18 cellular contexts compared by ENCODE assay signal in the genomic region with DNA sequence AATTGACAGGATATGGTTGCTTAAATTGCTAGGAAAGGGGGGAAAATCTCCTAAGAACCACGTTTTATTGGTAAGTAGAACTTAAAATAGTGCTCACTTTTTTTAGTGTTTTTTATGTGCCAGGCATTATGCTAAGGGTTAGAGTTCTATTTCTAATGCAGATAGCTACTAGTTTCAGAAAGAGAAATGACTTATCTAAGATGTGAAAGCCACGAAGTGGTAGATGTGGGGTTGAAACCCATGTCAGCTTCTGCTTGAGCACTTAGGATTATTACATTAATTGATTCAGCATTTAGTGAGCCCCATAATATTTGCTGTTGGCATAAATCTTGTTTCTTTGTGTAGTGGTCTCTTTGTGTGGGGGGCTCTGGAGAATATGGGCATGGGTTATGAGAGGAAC. TPM values are rescaled to one million over a fixed set of nuclear protein-coding genes. Genes with fewer than 3 reads are reported as not detected.
DNase-seq lines count a peak whose midpoint lies in the region; ATAC-seq and TF ChIP-seq lines count a peak whose summit lies in the region.
"Had no signal": no experiment of that assay in that cellular context is flagged by ENCODE, and none has a peak within 500 bp of the region (broad histone marks: within the 10 kb centered on the region; RNA-seq: fewer than 3 reads in every experiment).

No MANE protein-coding gene starts in this region.

- H3K9me3 ChIP-seq in A673 (ENCODE audit: low read depth, low read length, poor library complexity, severe bottlenecking) (no peaks in the 10 kb centered on the region), HUES6 (ENCODE audit: control insufficient read depth, insufficient read depth, low read depth, low read length) (no peaks in the 10 kb centered on the region), ectodermal cell (ENCODE audit: control insufficient read depth, low read length) (no peaks in the 10 kb centered on the region)
- H3K9me3 ChIP-seq: A549, Peyer's patch had no signal

- ATAC-seq in HG02852 (IDR thresholded peaks at IDR 0.05; ENCODE audit: unreplicated experiment) (no peak), GM19395 (IDR thresholded peaks at IDR 0.05; ENCODE audit: unreplicated experiment) (no peak)
- ATAC-seq: A549, Right ventricle myocardium inferior had no signal

- POLR2A ChIA-PET in A673 (lab: Charles Lee; ENCODE audit: low non-redundant PET), result no interaction called here

- H3K9ac ChIP-seq in HUES6 (ENCODE audit: low read length), result no peak overlapping the region

- H3K27me3 Mint-ChIP-seq in nephron (ENCODE audit: low read depth), result peaks cover 4% of the 10 kb centered on the region

- H3K9me3 Mint-ChIP-seq in nephron, result no peaks in the 10 kb centered on the region

- H3K27me3 ChIP-seq in A673 (replicated peaks; ENCODE audit: insufficient read depth, low read depth, low read length, poor library complexity), result no peaks in the 10 kb centered on the region
- no peaks in the 10 kb centered on the region for H3K27me3 ChIP-seq in HUES6 (ENCODE audit: control insufficient read depth, insufficient read depth, low read length)
- no peaks in the 10 kb centered on the region for H3K27me3 ChIP-seq in ectodermal cell (ENCODE audit: control insufficient read depth, insufficient read depth, low read length, poor library complexity, severe bottlenecking)
- H3K27me3 ChIP-seq: Peyer's patch had no signal

- H3K36me3 ChIP-seq in A673 (ENCODE audit: insufficient read depth, low read length, poor library complexity, severe bottlenecking), result no peaks in the 10 kb centered on the region
- H3K36me3 ChIP-seq in HUES6 (ENCODE audit: control insufficient read depth, insufficient read depth, low read length), result no peaks in the 10 kb centered on the region; the same call in 1 of the 2 replicates
- no peaks in the 10 kb centered on the region for H3K36me3 ChIP-seq in ectodermal cell (ENCODE audit: control insufficient read depth, insufficient read depth, low read length)
- H3K36me3 ChIP-seq: Peyer's patch had no signal

- no peak for DNase-seq in A673 (ENCODE audit: low spot score)
- no peak for DNase-seq in globus pallidus (ENCODE audit: low spot score)
- DNase-seq: DND-41, GF-D8, IMR-90, Karpas-422, MM.1S, NCI-H1092 treated with DMSO at 0.1 percent for 48 hours, NCI-H2081 treated with DMSO at 0.1 percent for 48 hours, NCI-H524, Peyer's patch had no signal

- TF ChIP-seq CTCF in A673 (conservative IDR thresholded peaks at IDR 0.05; ENCODE audit: low read depth, low read length), result no peak
- TF ChIP-seq CTCF in nephron (IDR thresholded peaks at IDR 0.05; ENCODE audit: unreplicated experiment in 3 of 3), result no peak

- H3K4me3 Mint-ChIP-seq in nephron, result no peak overlapping the region

- WGBS in ectodermal cell, 2 experiments, result 18 to 29% methylated on average over 2 of the region's 2 CpGs

- peaks cover 71% of the 10 kb centered on the region for H3K4me1 ChIP-seq in A673 (ENCODE audit: insufficient read depth, low read length, poor library complexity, severe bottlenecking)
- peaks cover 80% of the 10 kb centered on the region for H3K4me1 ChIP-seq in HUES6 (ENCODE audit: control insufficient read depth, insufficient read depth, low read length)
- H3K4me1 ChIP-seq in ectodermal cell (ENCODE audit: control insufficient read depth, insufficient read depth, low read length), result peaks cover 64% of the 10 kb centered on the region

- H3K4me3 ChIP-seq in A673 (ENCODE audit: low read depth, low read length, poor library complexity, severe bottlenecking) (no peak overlapping the region), HUES6 (ENCODE audit: low read depth, low read length) (peak overlapping the region; percentile 24; the same call in 1 of the 2 replicates), ectodermal cell (ENCODE audit: insufficient read depth, low read depth, low read length) (peak overlapping the region; percentile 16)
- H3K4me3 ChIP-seq: A549, Peyer's patch had no signal

- H3K4me1 Mint-ChIP-seq in nephron, result peaks cover 63% of the 10 kb centered on the region

- BruUV-seq in A673 (replicated peaks; lab: Mats Ljungman, UMichigan), result no TSS peak

- CTCF ChIA-PET in A673 (lab: Charles Lee), result no interaction called here

- peaks cover 7% of the 10 kb centered on the region for H3K36me3 Mint-ChIP-seq in nephron (ENCODE audit: low read depth)

- intact Hi-C loops in A673 (cut with micrococcal nuclease; ENCODE audit: unreplicated experiment), result no loop called here

- peak overlapping the region; percentile 22 to 57 (median 54) for H3K27ac Mint-ChIP-seq in nephron

- peak overlapping the region; percentile 41 for H3K27ac ChIP-seq in A673 (ENCODE audit: low read depth, low read length, poor library complexity, severe bottlenecking)
- peak overlapping the region; percentile 46; the same call in 1 of the 2 replicates for H3K27ac ChIP-seq in HUES6 (ENCODE audit: low read depth, low read length)
- H3K27ac ChIP-seq in ectodermal cell (ENCODE audit: insufficient read depth, low read depth, low read length, poor library complexity, severe bottlenecking), result peak overlapping the region; percentile 96
- H3K27ac ChIP-seq: A549, Peyer's patch had no signal

RNA-seq across cellular contexts. Expression of a gene that starts 24.7 kb away (rescaled TPM):
- 39.2 and 42.6 TPM in 2 replicates for total RNA-seq in A673 (2021)
- 131 TPM for polyA plus RNA-seq in ectodermal cell (2013, experiment 1 of 4)
- 172 TPM for polyA plus RNA-seq in ectodermal cell (2013, experiment 2 of 4)
- 107 TPM for polyA plus RNA-seq in ectodermal cell (2013, experiment 3 of 4)
- polyA plus RNA-seq in ectodermal cell (2013, experiment 4 of 4), result 120 TPM

Comparison
In these comparisons a context has a peak if more than half of its experiments do, and no peak if none do; other contexts are left out.
1. H3K27ac ChIP-seq: peak in every context shown above with its lines; median percentile 96 in ectodermal cell; 46 in HUES6; 41 in A673.